10 cellular contexts compared by ENCODE assay signal in genomic region chr5:850511-851006, GRCh38. TPM values are rescaled to one million over a fixed set of nuclear protein-coding genes. Genes with fewer than 3 reads are reported as not detected.
A peak's percentile ranks its signal among the peaks of the same experiment; 100 is the strongest.
DNase-seq lines count a peak whose midpoint lies in the region; ATAC-seq and TF ChIP-seq lines count a peak whose summit lies in the region.
"Had no signal": no experiment of that assay in that cellular context is flagged by ENCODE, and none has a peak within 500 bp of the region (broad histone marks: within the 10 kb centered on the region; RNA-seq: fewer than 3 reads in every experiment).

A gene with protein sequence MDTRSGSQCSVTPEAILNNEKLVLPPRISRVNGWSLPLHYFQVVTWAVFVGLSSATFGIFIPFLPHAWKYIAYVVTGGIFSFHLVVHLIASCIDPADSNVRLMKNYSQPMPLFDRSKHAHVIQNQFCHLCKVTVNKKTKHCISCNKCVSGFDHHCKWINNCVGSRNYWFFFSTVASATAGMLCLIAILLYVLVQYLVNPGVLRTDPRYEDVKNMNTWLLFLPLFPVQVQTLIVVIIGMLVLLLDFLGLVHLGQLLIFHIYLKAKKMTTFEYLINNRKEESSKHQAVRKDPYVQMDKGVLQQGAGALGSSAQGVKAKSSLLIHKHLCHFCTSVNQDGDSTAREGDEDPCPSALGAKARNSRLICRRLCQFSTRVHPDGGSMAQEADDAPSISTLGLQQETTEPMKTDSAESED (minus strand): TSS chr5:850986. CDS start chr5:850602, 384 bp downstream.

- H3K4me1 Mint-ChIP-seq in activated T-helper 17 cell treated with anti-CD3 and anti-CD28 coated beads, Interleukin-2, amount 50 U/mL, for 72 hours: peaks cover 8% of the 10 kb centered on the region

- intact Hi-C loops in lower lobe of right lung (cut with DNase I): no loop called here
- intact Hi-C loops in upper lobe of right lung (cut with DNase I): no loop called here

- H3K27me3 ChIP-seq in lower lobe of right lung (ENCODE audit: low read depth) (peaks cover 8% of the 10 kb centered on the region), upper lobe of right lung (peaks cover 19% of the 10 kb centered on the region)

- H3K9me3 ChIP-seq in lower lobe of right lung: no peaks in the 10 kb centered on the region
- H3K9me3 ChIP-seq in upper lobe of right lung: no peaks in the 10 kb centered on the region

- H3K4me1 ChIP-seq in lower lobe of right lung: peaks cover 10% of the 10 kb centered on the region
- no peaks in the 10 kb centered on the region for H3K4me1 ChIP-seq in upper lobe of right lung

- H3K27me3 Mint-ChIP-seq in activated T-helper 17 cell treated with anti-CD3 and anti-CD28 coated beads, Interleukin-2, amount 50 U/mL, for 72 hours: peaks cover 6% of the 10 kb centered on the region

- H3K4me3 ChIP-seq in lower lobe of right lung (peak within 1 kb of the TSS; percentile 43), upper lobe of right lung (peak within 1 kb of the TSS; percentile 21)

- H3K4me3 Mint-ChIP-seq in activated T-helper 17 cell treated with anti-CD3 and anti-CD28 coated beads, Interleukin-2, amount 50 U/mL, for 72 hours: no peak within 1 kb of the TSS
- H3K4me3 Mint-ChIP-seq: CD8-positive, alpha-beta T cell had no signal

- H3K36me3 ChIP-seq in lower lobe of right lung: no peaks in the 10 kb centered on the region
- H3K36me3 ChIP-seq in upper lobe of right lung: no peaks in the 10 kb centered on the region

- TF ChIP-seq CTCF in lower lobe of right lung (IDR thresholded peaks at IDR 0.05): no peak
- no peak for TF ChIP-seq CTCF in upper lobe of right lung (IDR thresholded peaks at IDR 0.05)

- H3K27ac ChIP-seq in lower lobe of right lung (peak within 1 kb of the TSS; percentile 21), upper lobe of right lung (no peak within 1 kb of the TSS)

- DNase-seq in activated gamma-delta T cell treated with Interleukin-2 at 50 U/mL for 16 hours: peak; percentile 0
- DNase-seq in activated gamma-delta T cell (lab: John Stamatoyannopoulos, UW): no peak
- DNase-seq in lower lobe of right lung: peak; percentile 83
- peak; percentile 85 for DNase-seq in upper lobe of right lung
- DNase-seq in stimulated activated CD4-positive, alpha-beta T cell treated with anti-CD3 and anti-CD28 coated beads, Interleukin-4, amount 100 ng/mL, for 24 hours: no peak
- DNase-seq in stimulated activated naive CD8-positive, alpha-beta T cell treated with anti-CD3 and anti-CD28 coated beads, Interleukin-15, Interleukin-2, amounts not matched to agents 100 U/mL and 50 U/mL, for 24 hours: no peak
- DNase-seq: CD8-positive, alpha-beta T cell; NCI-H510A treated with DMSO at 0.1 percent for 48 hours had no signal

- no peaks in the 10 kb centered on the region for H3K9me3 Mint-ChIP-seq in activated T-helper 17 cell treated with anti-CD3 and anti-CD28 coated beads, Interleukin-2, amount 50 U/mL, for 72 hours
- H3K9me3 Mint-ChIP-seq: CD8-positive, alpha-beta T cell had no signal

- no peak for ATAC-seq in activated T-helper 17 cell treated with anti-CD3 and anti-CD28 coated beads, Interleukin-2, amount 50 U/mL, for 72 hours (replicated peaks)
- ATAC-seq in lower lobe of right lung (peak; percentile 87 to 89), upper lobe of right lung (peak; percentile 87), GM19452 (IDR thresholded peaks at IDR 0.05; ENCODE audit: unreplicated experiment) (no peak)
- no peak for ATAC-seq in stimulated activated naive CD8-positive, alpha-beta T cell treated with anti-CD3 and anti-CD28 coated beads, Interleukin-15, Interleukin-2, amounts not matched to agents 100 U/mL and 50 U/mL, for 24 hours
- ATAC-seq: CD8-positive, alpha-beta T cell had no signal

- H3K27ac Mint-ChIP-seq in activated T-helper 17 cell treated with anti-CD3 and anti-CD28 coated beads, Interleukin-2, amount 50 U/mL, for 72 hours: no peak within 1 kb of the TSS
- H3K27ac Mint-ChIP-seq: CD8-positive, alpha-beta T cell had no signal

- no peaks in the 10 kb centered on the region for H3K36me3 Mint-ChIP-seq in activated T-helper 17 cell treated with anti-CD3 and anti-CD28 coated beads, Interleukin-2, amount 50 U/mL, for 72 hours (ENCODE audit: low read depth)
- H3K36me3 Mint-ChIP-seq: CD8-positive, alpha-beta T cell had no signal

RNA-seq across cellular contexts. Expression of the gene that starts here (rescaled TPM):
- 10 to 100 TPM; 13.6 to 26.8 TPM for total RNA-seq in activated T-helper 17 cell treated with anti-CD3 and anti-CD28 coated beads, Interleukin-2, amount 50 U/mL, for 72 hours
- total RNA-seq in lower lobe of right lung: 28.7 TPM
- 12.6 TPM for total RNA-seq in upper lobe of right lung

Comparison
In these comparisons a context has a peak if more than half of its experiments do, and no peak if none do; other contexts are left out.
1. DNase-seq: peak in activated gamma-delta T cell treated with Interleukin-2 at 50 U/mL for 16 hours (single experiment), lower lobe of right lung (single experiment) and upper lobe of right lung (single experiment); none in activated gamma-delta T cell (single experiment), stimulated activated CD4-positive, alpha-beta T cell treated with anti-CD3 and anti-CD28 coated beads, Interleukin-4, amount 100 ng/mL, for 24 hours (single experiment) and stimulated activated naive CD8-positive, alpha-beta T cell treated with anti-CD3 and anti-CD28 coated beads, Interleukin-15, Interleukin-2, amounts not matched to agents 100 U/mL and 50 U/mL, for 24 hours (single experiment).
2. ATAC-seq: peak in lower lobe of right lung (2 of 2) and upper lobe of right lung (single experiment); none in activated T-helper 17 cell treated with anti-CD3 and anti-CD28 coated beads, Interleukin-2, amount 50 U/mL, for 72 hours (single experiment), stimulated activated naive CD8-positive, alpha-beta T cell treated with anti-CD3 and anti-CD28 coated beads, Interleukin-15, Interleukin-2, amounts not matched to agents 100 U/mL and 50 U/mL, for 24 hours (single experiment) and GM19452 (single experiment).